Comparison of ENCODE assay signal across 31 cellular contexts in genomic region chr13:26047040-26047439, GRCh38.
"Had no signal": no experiment of that assay in that cellular context is flagged by ENCODE, and none has a peak within 500 bp of the region (broad histone marks: within the 10 kb centered on the region; RNA-seq: fewer than 3 reads in every experiment).

No MANE protein-coding gene starts in this region.

- H3K9me3 Mint-ChIP-seq: activated naive CD8-positive, alpha-beta T cell treated with anti-CD3 and anti-CD28 coated beads, Interleukin-2, amount 10 ng/mL, durations not matched to agents 7 days and 5 days; WTC11 had no signal

- ATAC-seq: activated CD8-positive, alpha-beta T cell treated with anti-CD3 and anti-CD28 coated beads, Interleukin-2, amount 10 ng/mL, durations not matched to agents 7 days and 5 days; Panc1; SK-N-SH treated with all-trans-retinoic acid at 6 μM for 48 hours; WTC11 had no signal

- H3K4me3 Mint-ChIP-seq: activated CD8-positive, alpha-beta T cell treated with anti-CD3 and anti-CD28 coated beads, Interleukin-2, amount 10 ng/mL, durations not matched to agents 7 days and 5 days; activated naive CD8-positive, alpha-beta T cell treated with anti-CD3 and anti-CD28 coated beads, Interleukin-2, amount 10 ng/mL, durations not matched to agents 7 days and 5 days; WTC11 had no signal

- H3K27ac Mint-ChIP-seq: activated CD8-positive, alpha-beta T cell treated with anti-CD3 and anti-CD28 coated beads, Interleukin-2, amount 10 ng/mL, durations not matched to agents 7 days and 5 days; activated naive CD8-positive, alpha-beta T cell treated with anti-CD3 and anti-CD28 coated beads, Interleukin-2, amount 10 ng/mL, durations not matched to agents 7 days and 5 days; WTC11 had no signal

- H3K36me3 ChIP-seq: adrenal gland, breast epithelium had no signal

- H3K4me1 ChIP-seq: breast epithelium had no signal

- H3K27ac ChIP-seq: adrenal gland, breast epithelium, RWPE1, SJCRH30 had no signal

- H3K27me3 ChIP-seq: SJCRH30 had no signal

- DNase-seq: activated CD4-positive, alpha-beta T cell treated with anti-CD3 and anti-CD28 coated beads for 48 hours; activated CD4-positive, alpha-beta T cell treated with anti-CD3 and anti-CD28 coated beads, Interleukin-2, amount 50 U/mL, for 4 hours; activated CD4-positive, CD25-positive, alpha-beta regulatory T cell treated with anti-CD3 and anti-CD28 coated beads, Interleukin-2, amount 50 U/mL, for 72 hours; activated CD8-positive, alpha-beta memory T cell treated with anti-CD3 and anti-CD28 coated beads, Interleukin-2, amount 50 U/mL, for 48 hours; activated CD8-positive, alpha-beta T cell treated with anti-CD3 and anti-CD28 coated beads, Interleukin-2, amount 10 ng/mL, durations not matched to agents 7 days and 5 days; activated naive CD4-positive, alpha-beta T cell treated with anti-CD3 and anti-CD28 coated beads, Interleukin-2, amount 50 U/mL, for 16 hours; activated naive CD8-positive, alpha-beta T cell treated with anti-CD3 and anti-CD28 coated beads, Interleukin-2, amount 10 ng/mL, durations not matched to agents 7 days and 5 days; activated T-cell treated with anti-CD3 and anti-CD28 coated beads, Interleukin-2, amount 50 U/mL, for 1 hour; adrenal gland; anterior cingulate cortex; caudate nucleus; KBM-7; NCI-H1092; NCI-H1417; NCI-H1694; NCI-H2029; NCI-H2107; NCI-H2171 treated with DMSO at 0.1 percent for 48 hours; NCI-H345; NCI-H510A; NCI-H526 treated with DMSO at 0.1 percent for 48 hours; NK-92 treated with Interleukin-12 subunit alpha and Interleukin-12 subunit beta, amount 100 ng/mL, for 24 hours; OCI-M1; Right ventricle myocardium superior; SJCRH30; SW 1271 had no signal

- H3K9me3 ChIP-seq: adrenal gland, breast epithelium, SJCRH30 had no signal

- H3K4me3 ChIP-seq: adrenal gland, breast epithelium, SJCRH30 had no signal
